In genomic region chr5:83076742-83077661, GRCh38 we compare ENCODE assay signal across 8 cellular contexts. TPM values are rescaled to one million over a fixed set of nuclear protein-coding genes. Genes with fewer than 3 reads are reported as not detected.
DNase-seq lines count a peak whose midpoint lies in the region; ATAC-seq and TF ChIP-seq lines count a peak whose summit lies in the region.

A gene with protein sequence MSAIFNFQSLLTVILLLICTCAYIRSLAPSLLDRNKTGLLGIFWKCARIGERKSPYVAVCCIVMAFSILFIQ (minus strand): TSS chr5:83077394. CDS start chr5:83077323, 71 bp downstream.
Gene XRCC4, plus strand, starts transcription at chr5:83077547. Its CDS starts 27,373 bp downstream, at chr5:83104920.

- POLR2A ChIA-PET in PC-9 (lab: Charles Lee; ENCODE audit: unreplicated experiment) = interaction anchor here (0.6 to 0.8 kb wide), 9 partner anchors 21 to 782 kb away, joined by 3 to 7 read pairs (median 4); no protein-coding TSS in a partner anchor

- H3F3A ChIP-seq in PC-9 (ENCODE audit: insufficient read depth, low read depth) = no peaks in the 10 kb centered on the region

- H3K79me2 ChIP-seq in PC-9 (ENCODE audit: low read depth) = peaks cover 71% of the 10 kb centered on the region

- peak within 1 kb of the TSS; percentile 89 for H3K4me2 ChIP-seq in PC-9

- no peaks in the 10 kb centered on the region for H3K27me3 ChIP-seq in PC-9 (ENCODE audit: insufficient read depth, low read depth)

- no peaks in the 10 kb centered on the region for H3K36me3 ChIP-seq in PC-9 (ENCODE audit: low read depth)

- DNase-seq in DMS153 (lab: John Stamatoyannopoulos, UW) (peak; percentile 93), PC-9 (peak; percentile 92 to 97), epithelial cell of proximal tubule (ENCODE audit: low read depth) (peak; percentile 92), mucosa of gallbladder (ENCODE audit: low spot score) (peak; percentile 98)
- peak; percentile 98 for DNase-seq in Jurkat, Clone E6-1 (ENCODE audit: low read depth, low spot score)
- peak; percentile 86 for DNase-seq in activated T-cell treated with anti-CD3 and anti-CD28 coated beads, Interleukin-2, amount 50 U/mL, for 1 hour
- peak; percentile 84 to 90 for DNase-seq in stimulated activated CD8-positive, alpha-beta memory T cell treated with anti-CD3 and anti-CD28 coated beads, Interleukin-4, amount 100 ng/mL, for 4 hours (ENCODE audit: low read depth in 2 of 2, low spot score in 1 of 2)

- H3K4me3 ChIP-seq in Jurkat, Clone E6-1 (ENCODE audit: low read length) = peak within 1 kb of the TSS; percentile 97
- peak within 1 kb of the TSS; percentile 70 for H3K4me3 ChIP-seq in PC-9
- peak within 1 kb of the TSS; percentile 96 for H3K4me3 ChIP-seq in epithelial cell of proximal tubule (ENCODE audit: low read depth, low read length)

- TSS peak; percentile 59 for BruUV-seq in PC-9 (replicated peaks; lab: Mats Ljungman, UMichigan)

- peak within 1 kb of the TSS; percentile 69 for H3K27ac ChIP-seq in PC-9

- H3K4me1 ChIP-seq in PC-9 (replicated peaks; ENCODE audit: insufficient read depth) = peaks cover 17% of the 10 kb centered on the region

- CTCF ChIA-PET in PC-9 (lab: Charles Lee) = no interaction called here

- peak; percentile 98 for ATAC-seq in GM21619 (IDR thresholded peaks at IDR 0.05; ENCODE audit: unreplicated experiment)

- peak within 1 kb of the TSS; percentile 94 for H2AFZ ChIP-seq in PC-9

- H3K9me2 ChIP-seq in PC-9 (ENCODE audit: insufficient read depth) = no peaks in the 10 kb centered on the region

- intact Hi-C loops in PC-9 (cut with micrococcal nuclease; ENCODE audit: unreplicated experiment) = loop anchor here (2.0 kb wide), 1 partner anchor 146 kb away; no protein-coding TSS in a partner anchor

- no peaks in the 10 kb centered on the region for H3K9me3 ChIP-seq in PC-9 (ENCODE audit: insufficient read depth, low read depth)

- TF ChIP-seq CTCF in PC-9 (conservative IDR thresholded peaks at IDR 0.05) = no peak
- no peak for TF ChIP-seq CTCF in epithelial cell of proximal tubule (conservative IDR thresholded peaks at IDR 0.05; ENCODE audit: low read depth, low read length)

- peaks cover 13% of the 10 kb centered on the region for H4K20me1 ChIP-seq in PC-9 (ENCODE audit: insufficient read depth)

RNA-seq across cellular contexts. Expression of the first gene that starts in this region (rescaled TPM):
- polyA plus RNA-seq in Jurkat, Clone E6-1 (2012; ENCODE audit: insufficient read depth, insufficient read length) = 75.3 TPM
- total RNA-seq in PC-9 (2021) (64.2 and 82.7 TPM in 2 replicates), epithelial cell of proximal tubule (42.1 and 46.7 TPM in 2 replicates), mucosa of gallbladder (91.7 TPM)

RNA-seq across cellular contexts. Expression of gene XRCC4, which starts in this region (rescaled TPM):
- 15.0 TPM for polyA plus RNA-seq in Jurkat, Clone E6-1 (2012; ENCODE audit: insufficient read depth, insufficient read length)
- total RNA-seq in PC-9 (2021) = 10.2 and 12.2 TPM in 2 replicates
- 10.9 and 16.4 TPM in 2 replicates for total RNA-seq in epithelial cell of proximal tubule
- 7.6 TPM for total RNA-seq in mucosa of gallbladder

Comparison
In these comparisons a context has a peak if more than half of its experiments do, and no peak if none do; other contexts are left out.
1. Peak in every context shown above with its lines: DNase-seq, ATAC-seq, H3K4me3 ChIP-seq and H3K27ac ChIP-seq.